In genomic region chr14:63343878-63344277, GRCh38 we compare ENCODE assay signal across 32 cellular contexts. TPM values are rescaled to one million over a fixed set of nuclear protein-coding genes. Genes with fewer than 3 reads are reported as not detected.
DNase-seq lines count a peak whose midpoint lies in the region; FAIRE-seq and TF ChIP-seq lines count a peak whose summit lies in the region.
"Had no signal": no experiment of that assay in that cellular context is flagged by ENCODE, and none has a peak within 500 bp of the region (broad histone marks: within the 10 kb centered on the region; RNA-seq: fewer than 3 reads in every experiment).

No MANE protein-coding gene starts in this region.

- H2AFZ ChIP-seq in OCI-LY7 (ENCODE audit: low read length), result no peak overlapping the region

- H3K4me1 Mint-ChIP-seq in activated CD4-positive, alpha-beta T cell treated with anti-CD3 and anti-CD28 coated beads, Interleukin-2, amount 10 ng/mL, durations not matched to agents 24 days and 14 days, result no peaks in the 10 kb centered on the region

- no peaks in the 10 kb centered on the region for H3K27me3 ChIP-seq in dorsolateral prefrontal cortex
- H3K27me3 ChIP-seq: ascending aorta, gastroesophageal sphincter, MG63 had no signal

- H3K36me3 ChIP-seq in OCI-LY7 (ENCODE audit: insufficient read depth, low read length), result no peaks in the 10 kb centered on the region
- H3K36me3 ChIP-seq: ascending aorta, gastroesophageal sphincter, MG63, neutrophil had no signal

- no peaks in the 10 kb centered on the region for H4K20me1 ChIP-seq in OCI-LY7 (ENCODE audit: insufficient read depth, low read length)

- no peaks in the 10 kb centered on the region for H3K9me2 ChIP-seq in OCI-LY7 (ENCODE audit: insufficient read depth, low read length)

- H3K4me1 ChIP-seq in OCI-LY7 (ENCODE audit: insufficient read depth, low read length, poor library complexity, severe bottlenecking), result no peaks in the 10 kb centered on the region
- H3K4me1 ChIP-seq: ascending aorta, gastroesophageal sphincter, psoas muscle had no signal

- TF ChIP-seq CTCF in astrocyte of the spinal cord (IDR thresholded peaks at IDR 0.05; ENCODE audit: low read depth, low read length) (no peak), OCI-LY7 (conservative IDR thresholded peaks at IDR 0.05; ENCODE audit: low read length) (no peak), dorsolateral prefrontal cortex (IDR thresholded peaks at IDR 0.05 in 54 of 56, conservative IDR thresholded peaks at IDR 0.05 in 2 of 56; ENCODE audit: low read depth in 1 of 56, partially characterized antibody in 56 of 56) (no peak)

- no peak overlapping the region for H3K4me3 ChIP-seq in astrocyte of the spinal cord (ENCODE audit: low read depth, low read length)
- H3K4me3 ChIP-seq in skeletal muscle cell (ENCODE audit: low read depth, low read length), result no peak overlapping the region
- H3K4me3 ChIP-seq in OCI-LY7 (ENCODE audit: low read depth, low read length, poor library complexity, severe bottlenecking), result no peak overlapping the region
- no peak overlapping the region for H3K4me3 ChIP-seq in dorsolateral prefrontal cortex
- H3K4me3 ChIP-seq: ascending aorta, gastroesophageal sphincter, MG63, psoas muscle had no signal

- no peaks in the 10 kb centered on the region for H3K9me3 ChIP-seq in OCI-LY7 (ENCODE audit: low read length)
- H3K9me3 ChIP-seq: ascending aorta, gastroesophageal sphincter, MG63, neutrophil, psoas muscle had no signal

- H3K36me3 Mint-ChIP-seq in activated CD4-positive, alpha-beta T cell treated with anti-CD3 and anti-CD28 coated beads, Interleukin-2, amount 10 ng/mL, durations not matched to agents 24 days and 14 days (ENCODE audit: low read depth), result no peaks in the 10 kb centered on the region

- DNase-seq in HTR-8/SVneo (ENCODE audit: insufficient read length, low spot score), result no peak
- peak; percentile 36 for DNase-seq in astrocyte of the spinal cord (ENCODE audit: low read depth, low spot score)
- peak; percentile 33 for DNase-seq in fibroblast of the conjunctiva (ENCODE audit: low read depth)
- DNase-seq in skeletal muscle cell (ENCODE audit: low read depth), result peak; percentile 28
- DNase-seq in activated CD4-positive, alpha-beta T cell treated with anti-CD3 and anti-CD28 coated beads, Interleukin-2, amount 10 ng/mL, durations not matched to agents 24 days and 14 days, result no peak
- no peak for DNase-seq in OCI-LY7 (ENCODE audit: low spot score)
- no peak for DNase-seq in stimulated activated CD4-positive, alpha-beta T cell treated with anti-CD3 and anti-CD28 coated beads, Interleukin-4, amount 100 ng/mL, for 1 hour
- no peak for DNase-seq in dorsolateral prefrontal cortex
- DNase-seq: activated CD4-positive, alpha-beta T cell treated with anti-CD3 and anti-CD28 coated beads, Interleukin-2, amount 50 U/mL, for 48 hours; activated CD4-positive, CD25-positive, alpha-beta regulatory T cell; activated CD8-positive, alpha-beta memory T cell treated with anti-CD3 and anti-CD28 coated beads, Interleukin-2, amount 50 U/mL, for 4 hours; Calu3; hippocampal formation; MG63; NCI-H1105 treated with DMSO at 0.1 percent for 48 hours; NCI-H2029 treated with DMSO at 0.1 percent for 48 hours; NCI-H2227 treated with DMSO at 0.1 percent for 48 hours; NCI-H748 treated with DMSO at 0.1 percent for 48 hours; psoas muscle; RPMI8226; T-helper 1 cell had no signal

- H3K27ac ChIP-seq in OCI-LY7 (ENCODE audit: low read depth, low read length, poor library complexity, severe bottlenecking) (no peak overlapping the region), dorsolateral prefrontal cortex (no peak overlapping the region)
- H3K27ac ChIP-seq: ascending aorta, gastroesophageal sphincter, neutrophil, psoas muscle had no signal

- POLR2A ChIA-PET in OCI-LY7 (lab: Charles Lee), result no interaction called here

- no peak overlapping the region for H3K4me3 Mint-ChIP-seq in activated CD4-positive, alpha-beta T cell treated with anti-CD3 and anti-CD28 coated beads, Interleukin-2, amount 10 ng/mL, durations not matched to agents 24 days and 14 days
- H3K4me3 Mint-ChIP-seq: activated T-helper 1 cell treated with anti-CD3 and anti-CD28 coated beads, Interleukin-12 subunit alpha, Interleukin-12 subunit beta, Interleukin-2, Interleukin-4 antibody, amounts not matched to agents 30 ng/mL and 10 ng/mL and 1 ng/mL, durations not matched to agents 14 hours and 24 hours and 36 hours; stimulated activated naive CD8-positive, alpha-beta T cell treated with anti-CD3 and anti-CD28 coated beads, Interleukin-15, Interleukin-2, amounts not matched to agents 100 ng/mL and 50 ng/mL, for 24 hours had no signal

- CTCF ChIA-PET in OCI-LY7 (lab: Charles Lee; ENCODE audit: unreplicated experiment), result no interaction called here

- peak; percentile 23 for FAIRE-seq in HTR-8/SVneo (lab: Jason Lieb, UNC)
- FAIRE-seq: H1 had no signal

- H3K27me3 Mint-ChIP-seq in activated CD4-positive, alpha-beta T cell treated with anti-CD3 and anti-CD28 coated beads, Interleukin-2, amount 10 ng/mL, durations not matched to agents 24 days and 14 days, result peaks cover 40% of the 10 kb centered on the region

- H3K4me2 ChIP-seq in OCI-LY7 (ENCODE audit: low read length), result no peak overlapping the region

- H3K27ac Mint-ChIP-seq in activated CD4-positive, alpha-beta T cell treated with anti-CD3 and anti-CD28 coated beads, Interleukin-2, amount 10 ng/mL, durations not matched to agents 24 days and 14 days, result no peak overlapping the region
- H3K27ac Mint-ChIP-seq: activated naive CD4-positive, alpha-beta T cell treated with anti-CD3 and anti-CD28 coated beads, Interleukin-2, amount 50 U/mL, for 72 hours; activated T-helper 1 cell treated with anti-CD3 and anti-CD28 coated beads, Interleukin-12 subunit alpha, Interleukin-12 subunit beta, Interleukin-2, Interleukin-4 antibody, amounts not matched to agents 30 ng/mL and 10 ng/mL and 1 ng/mL, durations not matched to agents 14 hours and 24 hours and 36 hours; stimulated activated naive CD8-positive, alpha-beta T cell treated with anti-CD3 and anti-CD28 coated beads, Interleukin-15, Interleukin-2, amounts not matched to agents 100 ng/mL and 50 ng/mL, for 24 hours had no signal

- intact Hi-C loops in activated CD4-positive, alpha-beta T cell treated with anti-CD3 and anti-CD28 coated beads, Interleukin-2, amount 10 ng/mL, durations not matched to agents 24 days and 14 days (cut with micrococcal nuclease), result no loop called here
- intact Hi-C loops in OCI-LY7 (cut with micrococcal nuclease; ENCODE audit: unreplicated experiment) (no loop called here), dorsolateral prefrontal cortex (cut with DNase I) (no loop called here)

- no peaks in the 10 kb centered on the region for H3K79me2 ChIP-seq in OCI-LY7 (ENCODE audit: insufficient read depth, low read depth, low read length)

- H3K9me3 Mint-ChIP-seq in activated CD4-positive, alpha-beta T cell treated with anti-CD3 and anti-CD28 coated beads, Interleukin-2, amount 10 ng/mL, durations not matched to agents 24 days and 14 days, result no peaks in the 10 kb centered on the region
- H3K9me3 Mint-ChIP-seq: activated T-helper 1 cell treated with anti-CD3 and anti-CD28 coated beads, Interleukin-12 subunit alpha, Interleukin-12 subunit beta, Interleukin-2, Interleukin-4 antibody, amounts not matched to agents 30 ng/mL and 10 ng/mL and 1 ng/mL, durations not matched to agents 14 hours and 24 hours and 36 hours had no signal

- in situ Hi-C loops in astrocyte of the spinal cord (cut with HindIII; ENCODE audit: low sequenced_read_pairs), result no loop called here

- BruUV-seq in OCI-LY7 (replicated peaks; lab: Mats Ljungman, UMichigan), result no TSS peak

RNA-seq across cellular contexts. Expression of gene GPHB5, which starts 25.1 kb away (rescaled TPM):
- total RNA-seq in activated CD4-positive, alpha-beta T cell treated with anti-CD3 and anti-CD28 coated beads, Interleukin-2, amount 10 ng/mL, durations not matched to agents 24 days and 14 days, result not detected in 2 replicates
- total RNA-seq in OCI-LY7 (2014; rRNA removed; shearing (Covaris generic)), result not detected in 2 replicates
- total RNA-seq in OCI-LY7 (2022) (not detected in 2 replicates), dorsolateral prefrontal cortex (1 to 10 TPM in 3 of 120 experiments, not detected in 117; 1.1 to 1.5 (median 1.1) TPM)
- total RNA-seq: activated naive CD4-positive, alpha-beta T cell treated with anti-CD3 and anti-CD28 coated beads, Interleukin-2, amount 50 U/mL, for 72 hours; activated T-helper 1 cell treated with anti-CD3 and anti-CD28 coated beads, Interleukin-12 subunit alpha, Interleukin-12 subunit beta, Interleukin-2, Interleukin-4 antibody, amounts not matched to agents 30 ng/mL and 10 ng/mL and 1 ng/mL, durations not matched to agents 14 hours and 24 hours and 36 hours; ascending aorta; Calu3; epithelial cell of proximal tubule; gastroesophageal sphincter; H1; left lobe of liver; psoas muscle; SK-MEL-5; skeletal muscle tissue had no signal

Comparison
In these comparisons a context has a peak if more than half of its experiments do, and no peak if none do; other contexts are left out.
1. DNase-seq: peak in astrocyte of the spinal cord (single experiment), fibroblast of the conjunctiva (single experiment) and skeletal muscle cell (single experiment); none in HTR-8/SVneo (single experiment), activated CD4-positive, alpha-beta T cell treated with anti-CD3 and anti-CD28 coated beads, Interleukin-2, amount 10 ng/mL, durations not matched to agents 24 days and 14 days (single experiment), OCI-LY7 (single experiment), stimulated activated CD4-positive, alpha-beta T cell treated with anti-CD3 and anti-CD28 coated beads, Interleukin-4, amount 100 ng/mL, for 1 hour (single experiment) and dorsolateral prefrontal cortex (0 of 10).